11 cellular contexts compared by ENCODE assay signal in the genomic region with DNA sequence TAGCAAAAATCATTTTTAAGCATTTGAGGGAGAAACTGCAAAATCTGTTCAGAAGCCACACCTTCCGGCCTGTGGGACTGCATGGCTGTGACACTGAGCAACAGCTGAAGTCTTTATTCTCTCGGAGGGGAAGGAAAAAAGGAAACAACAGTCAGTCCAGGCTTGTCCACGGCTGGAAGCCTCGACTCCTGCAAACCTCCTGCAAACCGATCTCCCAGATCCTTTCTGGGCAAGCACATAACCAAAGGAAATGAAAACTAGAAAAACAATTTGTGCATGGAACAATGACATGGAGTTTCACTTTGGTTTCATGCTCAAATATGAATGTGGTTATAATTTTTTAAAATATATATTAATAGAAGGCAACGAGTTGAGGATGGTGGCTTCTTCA. TPM values are rescaled to one million over a fixed set of nuclear protein-coding genes. Genes with fewer than 3 reads are reported as not detected.
DNase-seq lines count a peak whose midpoint lies in the region; ATAC-seq and TF ChIP-seq lines count a peak whose summit lies in the region.
"Had no signal": no experiment of that assay in that cellular context is flagged by ENCODE, and none has a peak within 500 bp of the region (broad histone marks: within the 10 kb centered on the region; RNA-seq: fewer than 3 reads in every experiment).

No MANE protein-coding gene starts in this region.

- peaks cover 10% of the 10 kb centered on the region for H3K36me3 ChIP-seq in SK-N-MC (ENCODE audit: insufficient read depth, low read length)
- H3K36me3 ChIP-seq in ovary, result no peaks in the 10 kb centered on the region

- 1 to 6% (median 2%) methylated on average over 6 of the region's 6 CpGs for WGBS in ovary, 3 donors

- H3K27ac ChIP-seq in SK-N-MC (no peak overlapping the region), ovary (peak overlapping the region; percentile 87 to 93), substantia nigra (ENCODE audit: low read depth, low read length, poor library complexity, severe bottlenecking) (no peak overlapping the region)

- no peak for TF ChIP-seq CTCF in AG10803 (conservative IDR thresholded peaks at IDR 0.05; ENCODE audit: low read length)
- no peak for TF ChIP-seq CTCF in foreskin fibroblast (IDR thresholded peaks at IDR 0.05; ENCODE audit: low read depth, low read length)
- no peak for TF ChIP-seq CTCF in ovary (IDR thresholded peaks at IDR 0.05)

- ATAC-seq in HG02623 (IDR thresholded peaks at IDR 0.05; ENCODE audit: unreplicated experiment) (no peak), GM21529 (IDR thresholded peaks at IDR 0.05; ENCODE audit: unreplicated experiment) (no peak)
- ATAC-seq: stimulated activated naive CD8-positive, alpha-beta T cell treated with anti-CD3 and anti-CD28 coated beads, Interleukin-15, Interleukin-2, amounts not matched to agents 100 U/mL and 50 U/mL, for 24 hours had no signal

- peaks cover 27% of the 10 kb centered on the region for H3K4me1 ChIP-seq in ovary (ENCODE audit: insufficient read depth)

- no peak for TF ChIP-seq POLR2A in ovary (IDR thresholded peaks at IDR 0.05)

- peak overlapping the region; percentile 83 for H3K4me3 ChIP-seq in AG10803 (ENCODE audit: low read length)
- peak overlapping the region; percentile 99 for H3K4me3 ChIP-seq in SK-N-MC
- H3K4me3 ChIP-seq in foreskin fibroblast (ENCODE audit: low read depth in 1 of 2, low read length in 2 of 2), result peak overlapping the region; percentile 70 to 87
- peak overlapping the region; percentile 85 for H3K4me3 ChIP-seq in ovary

- peak overlapping the region; percentile 91 for H3K9ac ChIP-seq in SK-N-MC (ENCODE audit: insufficient read length)

- no peak for TF ChIP-seq EP300 in ovary (IDR thresholded peaks at IDR 0.05)

- DNase-seq in AG10803 (ENCODE audit: low read depth) (peak; percentile 40), SK-N-MC (ENCODE audit: low read depth, low spot score) (no peak), foreskin fibroblast (peak in 1 of 2 donors; percentile 55), ovary (peak in 1 of 5 donors; percentile 20), COR-L47 (lab: John Stamatoyannopoulos, UW) (no peak), substantia nigra (lab: John Stamatoyannopoulos, UW) (no peak)
- DNase-seq: activated naive CD4-positive, alpha-beta T cell treated with anti-CD3 and anti-CD28 coated beads for 36 hours; naive B cell; stimulated activated naive CD8-positive, alpha-beta T cell treated with anti-CD3 and anti-CD28 coated beads, Interleukin-15, Interleukin-2, amounts not matched to agents 100 U/mL and 50 U/mL, for 24 hours had no signal

- H3K9me3 ChIP-seq in SK-N-MC (ENCODE audit: low read depth, low read length) (no peaks in the 10 kb centered on the region), ovary (no peaks in the 10 kb centered on the region)

- no peaks in the 10 kb centered on the region for H3K27me3 ChIP-seq in ovary

- intact Hi-C loops in ovary (cut with DNase I), result loop anchor here (5.0 to 10.0 kb wide), 6 partner anchors 51 to 109 kb away; no protein-coding TSS in a partner anchor

RNA-seq across cellular contexts. Expression of gene COL4A1, which starts 1.0 kb away (rescaled TPM):
- total RNA-seq in ovary, result 100 to 1,000 TPM in 3 of 7 donors, 10 to 100 TPM in 4; 42.3 to 106 (median 73.2) TPM
- polyA plus RNA-seq in ovary, result 100 to 1,000 TPM in 1 of 2 donors, 10 to 100 TPM in 1; 87.5 to 421 TPM

RNA-seq across cellular contexts. Expression of gene COL4A2, which starts 1.1 kb away (rescaled TPM):
- 100 to 1,000 TPM in 5 of 7 donors, 10 to 100 TPM in 2; 59.5 to 171 (median 120) TPM for total RNA-seq in ovary
- 100 to 1,000 TPM; 136 to 164 TPM for polyA plus RNA-seq in ovary
- total RNA-seq: activated naive CD4-positive, alpha-beta T cell treated with anti-CD3 and anti-CD28 coated beads for 36 hours had no signal

Comparison
In these comparisons a context has a peak if more than half of its experiments do, and no peak if none do; other contexts are left out.
1. H3K27ac ChIP-seq: peak in ovary (2 of 2); none in SK-N-MC (single experiment) and substantia nigra (single experiment).
2. Peak in every context shown above with its lines, with median percentiles within 50 percentile points of each other: H3K4me3 ChIP-seq.